Comparison of ENCODE assay signal across 8 cellular contexts in the genomic region with DNA sequence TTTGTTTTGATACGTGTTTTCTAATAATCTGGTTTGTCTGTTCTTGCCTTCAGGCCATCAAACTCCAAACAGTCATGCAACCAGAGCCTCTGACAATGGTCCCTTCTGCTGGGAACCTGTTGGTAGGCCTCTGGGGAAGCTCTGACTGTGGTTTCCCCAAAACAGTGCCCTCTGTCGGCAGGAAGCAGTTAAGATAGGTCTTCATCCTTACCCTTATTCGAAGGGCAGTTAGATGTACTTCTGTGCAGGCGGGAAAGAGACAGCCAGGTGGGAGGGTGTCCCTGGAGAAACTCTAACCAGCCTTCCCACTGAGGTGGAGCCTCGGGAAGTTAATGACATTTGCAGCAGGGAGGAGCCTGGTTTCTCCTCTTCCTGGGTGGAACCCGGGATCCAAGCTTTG.
DNase-seq lines count a peak whose midpoint lies in the region; ATAC-seq lines count a peak whose summit lies in the region.

No MANE protein-coding gene starts in this region.

- ATAC-seq in GM21723 (IDR thresholded peaks at IDR 0.05; ENCODE audit: unreplicated experiment) (peak; percentile 97), GM19324 (IDR thresholded peaks at IDR 0.05; ENCODE audit: low FRiP score, unreplicated experiment) (no peak)

- DNase-seq in DMS 273 (lab: John Stamatoyannopoulos, UW; ENCODE audit: unreplicated experiment): peak; percentile 52
- no peak for DNase-seq in DMS 273 treated with DMSO at 0.1 percent for 48 hours (lab: John Stamatoyannopoulos, UW)
- DNase-seq in NCI-H1048 (lab: John Stamatoyannopoulos, UW): peak; percentile 21
- DNase-seq in globus pallidus (ENCODE audit: low spot score): peak; percentile 40
- DNase-seq in HT-29 (ENCODE audit: low spot score): no peak
- DNase-seq in NCI-H345 treated with DMSO at 0.1 percent for 48 hours (lab: John Stamatoyannopoulos, UW; ENCODE audit: unreplicated experiment): no peak

Comparison
In these comparisons a context has a peak if more than half of its experiments do, and no peak if none do; other contexts are left out.
1. DNase-seq: peak in DMS 273 (single experiment), NCI-H1048 (single experiment) and globus pallidus (single experiment); none in DMS 273 treated with DMSO at 0.1 percent for 48 hours (single experiment), HT-29 (single experiment) and NCI-H345 treated with DMSO at 0.1 percent for 48 hours (single experiment).